Comparison of ENCODE assay signal across 27 cellular contexts in the genomic region with DNA sequence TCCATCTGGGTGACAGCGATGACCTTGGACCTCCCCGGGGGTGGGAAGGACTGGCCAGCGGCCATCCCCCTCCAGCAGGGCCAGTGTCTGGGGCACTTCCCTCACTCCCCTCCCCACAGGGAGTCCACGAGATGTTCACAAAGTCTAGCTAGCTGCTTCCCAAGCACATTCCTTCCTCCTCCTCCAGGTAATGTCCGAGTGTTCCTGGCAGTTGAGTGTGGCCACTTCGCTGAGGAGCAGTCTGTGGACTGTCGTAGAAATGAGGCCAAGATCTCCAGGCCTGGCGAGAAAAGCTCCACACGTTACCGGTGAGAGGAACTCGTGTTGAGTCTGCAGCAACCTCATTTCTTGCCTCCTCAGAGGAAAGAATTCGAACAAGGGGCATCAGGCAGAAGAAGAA.
"Had no signal": no experiment of that assay in that cellular context is flagged by ENCODE, and none has a peak within 500 bp of the region (broad histone marks: within the 10 kb centered on the region; RNA-seq: fewer than 3 reads in every experiment).

No MANE protein-coding gene starts in this region.

- H3K27ac Mint-ChIP-seq: activated B cell treated with CpG ODN at 0.5 μM for 24 hours; activated CD8-positive, alpha-beta T cell treated with anti-CD3 and anti-CD28 coated beads for 36 hours; activated T-helper 1 cell treated with anti-CD3 and anti-CD28 coated beads, Interleukin-12 subunit alpha, Interleukin-12 subunit beta, Interleukin-2, Interleukin-4 antibody, amounts not matched to agents 30 ng/mL and 10 ng/mL and 1 ng/mL, durations not matched to agents 14 hours and 24 hours and 36 hours; memory B cell; nephron; progenitor cell of endocrine pancreas; stimulated activated naive B cell treated with anti-CD40 and anti-IgM and Interleukin-4, amounts not matched to agents 10 μg/mL and 1 μg/mL and 100 μg/mL, for 72 hours; T-helper 2 cell treated with Interferon-gamma antibody and Interleukin-4, amounts not matched to agents 5 μg/mL and 100 μg/mL, for 36 hours had no signal

- H3K36me3 ChIP-seq: breast epithelium, gastrocnemius medialis, right lobe of liver, stomach, thyroid gland, upper lobe of right lung had no signal

- H3K36me3 Mint-ChIP-seq: memory B cell; stimulated activated naive B cell treated with anti-CD40 and anti-IgM and Interleukin-4, amounts not matched to agents 10 μg/mL and 1 μg/mL and 100 μg/mL, for 72 hours had no signal

- H3K27ac ChIP-seq: breast epithelium, coronary artery, dorsolateral prefrontal cortex, gastrocnemius medialis, right lobe of liver, stomach, thyroid gland, upper lobe of right lung had no signal

- H3K4me3 Mint-ChIP-seq: activated B cell treated with CpG ODN at 0.5 μM for 24 hours; activated CD8-positive, alpha-beta T cell treated with anti-CD3 and anti-CD28 coated beads for 36 hours; activated T-helper 1 cell treated with anti-CD3 and anti-CD28 coated beads, Interleukin-12 subunit alpha, Interleukin-12 subunit beta, Interleukin-2, Interleukin-4 antibody, amounts not matched to agents 30 ng/mL and 10 ng/mL and 1 ng/mL, durations not matched to agents 14 hours and 24 hours and 36 hours; memory B cell; nephron; stimulated activated naive B cell treated with anti-CD40 and anti-IgM and Interleukin-4, amounts not matched to agents 10 μg/mL and 1 μg/mL and 100 μg/mL, for 72 hours; T-helper 2 cell treated with Interferon-gamma antibody and Interleukin-4, amounts not matched to agents 5 μg/mL and 100 μg/mL, for 36 hours had no signal

- H3K4me1 ChIP-seq: breast epithelium, gastrocnemius medialis, right lobe of liver, stomach, thyroid gland, upper lobe of right lung had no signal

- H3K4me3 ChIP-seq: breast epithelium, coronary artery, dorsolateral prefrontal cortex, gastrocnemius medialis, right lobe of liver, stomach, thyroid gland, upper lobe of right lung had no signal

- ATAC-seq: activated CD8-positive, alpha-beta T cell treated with anti-CD3 and anti-CD28 coated beads for 36 hours; gastrocnemius medialis; left cardiac atrium; right lobe of liver; stimulated activated naive B cell treated with anti-CD40 and anti-IgM and Interleukin-4, amounts not matched to agents 10 μg/mL and 1 μg/mL and 100 μg/mL, for 72 hours; upper lobe of right lung had no signal

- H3K9me3 Mint-ChIP-seq: activated B cell treated with CpG ODN at 0.5 μM for 24 hours; activated CD8-positive, alpha-beta T cell treated with anti-CD3 and anti-CD28 coated beads for 36 hours; activated T-helper 1 cell treated with anti-CD3 and anti-CD28 coated beads, Interleukin-12 subunit alpha, Interleukin-12 subunit beta, Interleukin-2, Interleukin-4 antibody, amounts not matched to agents 30 ng/mL and 10 ng/mL and 1 ng/mL, durations not matched to agents 14 hours and 24 hours and 36 hours; memory B cell; nephron; stimulated activated naive B cell treated with anti-CD40 and anti-IgM and Interleukin-4, amounts not matched to agents 10 μg/mL and 1 μg/mL and 100 μg/mL, for 72 hours; T-helper 2 cell treated with Interferon-gamma antibody and Interleukin-4, amounts not matched to agents 5 μg/mL and 100 μg/mL, for 36 hours had no signal

- H3K9me3 ChIP-seq: gastrocnemius medialis, right lobe of liver, stomach, thyroid gland, upper lobe of right lung had no signal

- H3K27me3 ChIP-seq: right lobe of liver, thyroid gland had no signal

- DNase-seq: activated B cell treated with CpG ODN at 0.5 μM for 24 hours; activated CD4-positive, alpha-beta T cell treated with anti-CD3 and anti-CD28 coated beads, Interleukin-2, amount 50 U/mL, for 1 hour; activated CD8-positive, alpha-beta T cell treated with anti-CD3 and anti-CD28 coated beads for 36 hours; activated gamma-delta T cell treated with Interleukin-2 at 50 U/mL for 16 hours; activated naive CD4-positive, alpha-beta T cell treated with anti-CD3 and anti-CD28 coated beads, Interleukin-2, amount 50 U/mL, for 16 hours; activated T-cell treated with anti-CD3 and anti-CD28 coated beads, Interleukin-2, amount 50 U/mL, for 1 hour; effector memory CD4-positive, alpha-beta T cell; erythroblast; gastrocnemius medialis; glutamatergic neuron; left cardiac atrium; small intestine; stimulated activated CD4-positive, alpha-beta T cell treated with anti-CD3 and anti-CD28 coated beads, Interleukin-1b, Interleukin-23, amount 100 ng/mL, for 48 hours; stimulated activated naive B cell treated with anti-CD40 and anti-IgM and Interleukin-4, amounts not matched to agents 10 μg/mL and 1 μg/mL and 100 μg/mL, for 72 hours; T-helper 1 cell; thyroid gland; upper lobe of right lung had no signal

- H3K4me1 Mint-ChIP-seq: activated B cell treated with CpG ODN at 0.5 μM for 24 hours; memory B cell; nephron; stimulated activated naive B cell treated with anti-CD40 and anti-IgM and Interleukin-4, amounts not matched to agents 10 μg/mL and 1 μg/mL and 100 μg/mL, for 72 hours had no signal
